Comparison of ENCODE assay signal across 1 cellular context in genomic region chr20:37270586-37271420, GRCh38.
TF ChIP-seq lines count a peak whose summit lies in the region.

No MANE protein-coding gene starts in this region.

TF ChIP-seq in GM12878, 131 proteins besides CTCF, POLR2A, EP300 and RAD21 (continued from another document and continues in another):
- no peak for TF ChIP-seq E2F8 (IDR thresholded peaks at IDR 0.05; ENCODE audit: low read depth, partially characterized antibody)
- TF ChIP-seq SKIL (IDR thresholded peaks at IDR 0.05; ENCODE audit: low read depth, poor library complexity, severe bottlenecking): peak; percentile 48
- TF ChIP-seq ZBED1 (IDR thresholded peaks at IDR 0.05; ENCODE audit: borderline replicate concordance): no peak
- no peak for TF ChIP-seq ZNF274 (IDR thresholded peaks at IDR 0.05; ENCODE audit: insufficient read depth, insufficient read length)
- no peak for TF ChIP-seq HCFC1 (IDR thresholded peaks at IDR 0.05; ENCODE audit: low read length)
- TF ChIP-seq JUND (IDR thresholded peaks at IDR 0.05; ENCODE audit: low read depth, low read length): no peak
- no peak; the same call in 1 of the 2 replicates for TF ChIP-seq ATF2 (IDR thresholded peaks at IDR 0.05; ENCODE audit: low read length)
- no peak for TF ChIP-seq NR2F1 (conservative IDR thresholded peaks at IDR 0.05)
- TF ChIP-seq CREB1 (IDR thresholded peaks at IDR 0.05; ENCODE audit: low read depth): peak; percentile 53; the same call in 1 of the 2 replicates
- no peak for TF ChIP-seq SREBF1 (IDR thresholded peaks at IDR 0.05; ENCODE audit: low read length)
- TF ChIP-seq BCL3 (IDR thresholded peaks at IDR 0.05; ENCODE audit: borderline replicate concordance, insufficient read depth, low read depth, low read length, poor library complexity, severe bottlenecking): peak; percentile 72
- no peak for TF ChIP-seq RB1 (IDR thresholded peaks at IDR 0.05; ENCODE audit: borderline replicate concordance)
- no peak for TF ChIP-seq ZBTB4 (CRISPR knock-in tag; IDR thresholded peaks at IDR 0.05)
- TF ChIP-seq FOXM1 (IDR thresholded peaks at IDR 0.05; ENCODE audit: low read depth, low read length): peak; percentile 63; the same call in 1 of the 2 replicates
- TF ChIP-seq EZH2 (IDR thresholded peaks at IDR 0.05; ENCODE audit: borderline replicate concordance, control insufficient read depth, low read depth, low read length): no peak
- peak; percentile 97 for TF ChIP-seq RUNX3 (IDR thresholded peaks at IDR 0.05; ENCODE audit: low read length)
- no peak for TF ChIP-seq SREBF2 (IDR thresholded peaks at IDR 0.05; ENCODE audit: low read length)
- peak; percentile 70; the same call in 1 of the 2 replicates for TF ChIP-seq MLLT1 (IDR thresholded peaks at IDR 0.05)
- no peak for TF ChIP-seq BRCA1 (IDR thresholded peaks at IDR 0.05; ENCODE audit: low read depth, low read length)
- no peak for TF ChIP-seq NFXL1 (IDR thresholded peaks at IDR 0.05; ENCODE audit: borderline replicate concordance)
- TF ChIP-seq ZSCAN29 (IDR thresholded peaks at IDR 0.05): no peak
- peak; percentile 26; the same call in 1 of the 2 replicates for TF ChIP-seq SMARCA5 (IDR thresholded peaks at IDR 0.05)
- TF ChIP-seq HDAC6 (IDR thresholded peaks at IDR 0.05; ENCODE audit: unreplicated experiment): no peak
- TF ChIP-seq ZNF217 (IDR thresholded peaks at IDR 0.05): no peak
- peak; percentile 52; the same call in 1 of the 2 replicates for TF ChIP-seq IRF4 (IDR thresholded peaks at IDR 0.05; ENCODE audit: low read depth, low read length)
- TF ChIP-seq HDAC2 (IDR thresholded peaks at IDR 0.05): no peak
- no peak for TF ChIP-seq ATF3 (IDR thresholded peaks at IDR 0.05; ENCODE audit: borderline replicate concordance, extremely low read depth, low read depth, low read length)
- no peak for TF ChIP-seq STAT3 (IDR thresholded peaks at IDR 0.05; ENCODE audit: low read depth, low read length)
- no peak for TF ChIP-seq SUPT20H (IDR thresholded peaks at IDR 0.05; ENCODE audit: borderline replicate concordance, control insufficient read depth, low read depth, low read length)
- TF ChIP-seq PRDM15 (CRISPR knock-in tag; IDR thresholded peaks at IDR 0.05): no peak
- TF ChIP-seq PAX8 (IDR thresholded peaks at IDR 0.05): no peak
- TF ChIP-seq USF2 (IDR thresholded peaks at IDR 0.05; ENCODE audit: borderline replicate concordance, low read depth, low read length): no peak
- peak; percentile 87 to 88 for TF ChIP-seq IKZF2 (IDR thresholded peaks at IDR 0.05)
- TF ChIP-seq TARDBP (IDR thresholded peaks at IDR 0.05; ENCODE audit: borderline replicate concordance): no peak
- no peak; the same call in 1 of the 2 replicates for TF ChIP-seq PAX5 (IDR thresholded peaks at IDR 0.05; ENCODE audit: borderline replicate concordance, low read depth, low read length)
- TF ChIP-seq ZBTB11 (CRISPR knock-in tag; IDR thresholded peaks at IDR 0.05): no peak
- no peak for TF ChIP-seq MAX (IDR thresholded peaks at IDR 0.05; ENCODE audit: low read depth, low read length)
- peak; percentile 43 for TF ChIP-seq GATAD2B (conservative IDR thresholded peaks at IDR 0.05; ENCODE audit: low read depth)
- peak; percentile 48; the same call in 1 of the 2 replicates for TF ChIP-seq JUNB (IDR thresholded peaks at IDR 0.05)
